In genomic region chr16:15650019-15650697, GRCh38 we compare ENCODE assay signal across 8 cellular contexts.
DNase-seq lines count a peak whose midpoint lies in the region; ATAC-seq lines count a peak whose summit lies in the region.

Gene NDE1, plus strand, starts transcription at chr16:15650245. Its CDS starts 14,534 bp downstream, at chr16:15664779.

- H3K27me3 ChIP-seq in layer of hippocampus (ENCODE audit: control insufficient read depth, insufficient read depth, low read length) = no peaks in the 10 kb centered on the region

- DNase-seq in AG20443 (ENCODE audit: low spot score) (peak; percentile 97), NCI-H510A treated with DMSO at 0.1 percent for 48 hours (lab: John Stamatoyannopoulos, UW) (peak; percentile 98)
- peak; percentile 75 to 81 for DNase-seq in activated CD4-positive, alpha-beta T cell treated with anti-CD3 and anti-CD28 coated beads for 4 hours
- DNase-seq in stimulated activated CD4-positive, alpha-beta T cell treated with anti-CD3 and anti-CD28 coated beads, Interleukin-1b, Interleukin-23, amount 100 ng/mL, for 1 hour (ENCODE audit: low read depth in 2 of 2) = peak; percentile 69 to 74

- peak; percentile 81 for ATAC-seq in GM19023 (IDR thresholded peaks at IDR 0.05; ENCODE audit: unreplicated experiment)
- ATAC-seq in HG03175 (IDR thresholded peaks at IDR 0.05; ENCODE audit: unreplicated experiment) = peak; percentile 85

- peak within 1 kb of the TSS; percentile 72 for H3K27ac ChIP-seq in cingulate gyrus (ENCODE audit: low read depth, low read length)
- peak within 1 kb of the TSS; percentile 80 for H3K27ac ChIP-seq in layer of hippocampus (ENCODE audit: low read depth, low read length)

Comparison
In these comparisons a context has a peak if more than half of its experiments do, and no peak if none do; other contexts are left out.
1. Peak in every context shown above with its lines: DNase-seq, ATAC-seq and H3K27ac ChIP-seq.